ENCODE assay signal across 22 cellular contexts in genomic region chr17:41806685-41807445, GRCh38. TPM values are rescaled to one million over a fixed set of nuclear protein-coding genes. Genes with fewer than 3 reads are reported as not detected.
A peak's percentile ranks its signal among the peaks of the same experiment; 100 is the strongest.
DNase-seq lines count a peak whose midpoint lies in the region; ATAC-seq and TF ChIP-seq lines count a peak whose summit lies in the region.
"Had no signal": no experiment of that assay in that cellular context is flagged by ENCODE, and none has a peak within 500 bp of the region (broad histone marks: within the 10 kb centered on the region; RNA-seq: fewer than 3 reads in every experiment).

No MANE protein-coding gene starts in this region.

- H3K36me3 Mint-ChIP-seq in stimulated activated naive B cell treated with anti-CD40 and anti-IgM and Interleukin-4, amounts not matched to agents 10 μg/mL and 1 μg/mL and 100 μg/mL, for 72 hours: no peaks in the 10 kb centered on the region

- H3K4me3 Mint-ChIP-seq in stimulated activated naive B cell treated with anti-CD40 and anti-IgM and Interleukin-4, amounts not matched to agents 10 μg/mL and 1 μg/mL and 100 μg/mL, for 72 hours: no peak overlapping the region
- H3K4me3 Mint-ChIP-seq: GM23338 had no signal

- H3K4ac ChIP-seq in mesenchymal stem cell (ENCODE audit: low read depth in 1 of 2, low read length in 2 of 2): no peak overlapping the region

- no peak overlapping the region for H3K18ac ChIP-seq in mesenchymal stem cell (ENCODE audit: low read depth in 1 of 2, low read length in 2 of 2)

- H2BK15ac ChIP-seq in mesenchymal stem cell (ENCODE audit: low read depth, poor library complexity, severe bottlenecking): no peak overlapping the region

- no peaks in the 10 kb centered on the region for H3K9me3 ChIP-seq in Peyer's patch
- no peaks in the 10 kb centered on the region for H3K9me3 ChIP-seq in mesenchymal stem cell (ENCODE audit: control insufficient read depth, low read length)

- no peak overlapping the region for H3K23ac ChIP-seq in mesenchymal stem cell (ENCODE audit: low read length in 2 of 2)

- ATAC-seq in GM19463 (IDR thresholded peaks at IDR 0.05; ENCODE audit: unreplicated experiment) (no peak), GM19455 (IDR thresholded peaks at IDR 0.05; ENCODE audit: unreplicated experiment) (no peak)
- no peak for ATAC-seq in stimulated activated naive B cell treated with anti-CD40 and anti-IgM and Interleukin-4, amounts not matched to agents 10 μg/mL and 1 μg/mL and 100 μg/mL, for 72 hours (replicated peaks)
- ATAC-seq: GM12878, GM23338 had no signal

- DNase-seq in Peyer's patch (peak in 2 of 3 donors; percentile 62 to 80), mesenchymal stem cell (no peak)
- no peak for DNase-seq in stimulated activated naive B cell treated with anti-CD40 and anti-IgM and Interleukin-4, amounts not matched to agents 10 μg/mL and 1 μg/mL and 100 μg/mL, for 72 hours
- DNase-seq: C1 segment of cervical spinal cord; CD8-positive, alpha-beta memory T cell; DMS53; EL; HCEC 1CT; MM.1S; NCI-H1105; NCI-H2081; NCI-H2171 treated with DMSO at 0.1 percent for 48 hours; NCI-H446; NCI-H526 treated with DMSO at 0.1 percent for 48 hours; SHP77 had no signal

- no peak overlapping the region for H2BK5ac ChIP-seq in mesenchymal stem cell (ENCODE audit: low read depth, low read length, poor library complexity, severe bottlenecking)

- H2AFZ ChIP-seq in mesenchymal stem cell (ENCODE audit: low read depth, low read length): no peak overlapping the region
- H2AFZ ChIP-seq: GM23338 had no signal

- no peak overlapping the region for H2BK120ac ChIP-seq in mesenchymal stem cell (ENCODE audit: low read depth, low read length)

- no peak overlapping the region for H3K14ac ChIP-seq in mesenchymal stem cell (ENCODE audit: low read length in 2 of 2)

- H3K79me1 ChIP-seq in mesenchymal stem cell (replicated peaks; ENCODE audit: low read length, poor library complexity, severe bottlenecking): peaks cover 27% of the 10 kb centered on the region

- peak in 1 of 2 donors; percentile 55 for TF ChIP-seq POLR2A in Peyer's patch (IDR thresholded peaks at IDR 0.05)

- no peak for TF ChIP-seq CTCF in 22Rv1 (IDR thresholded peaks at IDR 0.05)
- TF ChIP-seq CTCF in Peyer's patch (IDR thresholded peaks at IDR 0.05): peak in 1 of 6 experiments; percentile 25

- peaks cover 8 to 27% of the 10 kb centered on the region in 2 donors for H3K27me3 Mint-ChIP-seq in stimulated activated naive B cell treated with anti-CD40 and anti-IgM and Interleukin-4, amounts not matched to agents 10 μg/mL and 1 μg/mL and 100 μg/mL, for 72 hours

- H3K4me3 ChIP-seq in Peyer's patch: no peak overlapping the region
- H3K4me3 ChIP-seq in mesenchymal stem cell (ENCODE audit: insufficient read depth in 1 of 2, low read depth in 1 of 2, low read length in 2 of 2): no peak overlapping the region
- H3K4me3 ChIP-seq: GM12878, GM23338, SK-N-MC had no signal

- WGBS in mesenchymal stem cell: 96% methylated on average over 8 of the region's 8 CpGs

- no peak overlapping the region for H2BK12ac ChIP-seq in mesenchymal stem cell (ENCODE audit: low read length in 2 of 2)

- no peak overlapping the region for H3K27ac Mint-ChIP-seq in stimulated activated naive B cell treated with anti-CD40 and anti-IgM and Interleukin-4, amounts not matched to agents 10 μg/mL and 1 μg/mL and 100 μg/mL, for 72 hours
- H3K27ac Mint-ChIP-seq: CD8-positive, alpha-beta memory T cell; GM23338 had no signal

- H4K91ac ChIP-seq in mesenchymal stem cell (ENCODE audit: low read length): peak overlapping the region; percentile 48

- no peaks in the 10 kb centered on the region for H3K36me3 ChIP-seq in Peyer's patch
- H3K36me3 ChIP-seq in mesenchymal stem cell (ENCODE audit: control insufficient read depth in 1 of 2, insufficient read depth in 2 of 2, low read depth in 1 of 2, low read length in 2 of 2): peaks cover 43 to 66% of the 10 kb centered on the region in 2 experiments

- H4K8ac ChIP-seq in mesenchymal stem cell (ENCODE audit: low read length): peak overlapping the region; percentile 29

- H3K9ac ChIP-seq in mesenchymal stem cell (ENCODE audit: low read length): no peak overlapping the region

- H3K27ac ChIP-seq in 22Rv1: peak overlapping the region; percentile 12; the same call in 1 of the 2 replicates
- peak overlapping the region in 3 of 4 donors; percentile 27 to 83 (median 72) for H3K27ac ChIP-seq in Peyer's patch
- H3K27ac ChIP-seq in mesenchymal stem cell (ENCODE audit: low read length, poor library complexity, severe bottlenecking): no peak overlapping the region
- H3K27ac ChIP-seq: SK-N-MC had no signal

- H3K4me1 Mint-ChIP-seq in stimulated activated naive B cell treated with anti-CD40 and anti-IgM and Interleukin-4, amounts not matched to agents 10 μg/mL and 1 μg/mL and 100 μg/mL, for 72 hours: peaks cover 13 to 18% of the 10 kb centered on the region in 2 donors

- H3K9me3 Mint-ChIP-seq in stimulated activated naive B cell treated with anti-CD40 and anti-IgM and Interleukin-4, amounts not matched to agents 10 μg/mL and 1 μg/mL and 100 μg/mL, for 72 hours: no peaks in the 10 kb centered on the region
- H3K9me3 Mint-ChIP-seq: CD8-positive, alpha-beta memory T cell had no signal

- H3K4me2 ChIP-seq in mesenchymal stem cell (ENCODE audit: low read length, poor library complexity, severe bottlenecking): no peak overlapping the region
- H3K4me2 ChIP-seq: GM23338 had no signal

- peaks cover 8 to 35% (median 12%) of the 10 kb centered on the region in 4 donors for H3K4me1 ChIP-seq in Peyer's patch
- peaks cover 30% of the 10 kb centered on the region for H3K4me1 ChIP-seq in mesenchymal stem cell (ENCODE audit: control insufficient read depth, insufficient read depth, low read depth, low read length)

- H3K27me3 ChIP-seq in Peyer's patch (no peaks in the 10 kb centered on the region), mesenchymal stem cell (ENCODE audit: control insufficient read depth in 1 of 2, insufficient read depth in 1 of 2, low read length in 2 of 2) (no peaks in the 10 kb centered on the region)

- H2AK5ac ChIP-seq in mesenchymal stem cell (ENCODE audit: low read length, severe bottlenecking): no peak overlapping the region

RNA-seq across cellular contexts. Expression of gene P3H4, which starts 4.9 kb away (rescaled TPM):
- 10 to 100 TPM in 3 of 4 donors, 1 to 10 TPM in 1; 9.5 to 23.1 (median 18.0) TPM for total RNA-seq in Peyer's patch
- polyA plus RNA-seq in mesenchymal stem cell (2013, experiment 1 of 2): 63.6 TPM
- polyA plus RNA-seq in mesenchymal stem cell (2013, experiment 2 of 2): 62.2 TPM

RNA-seq across cellular contexts. Expression of gene FKBP10, which starts 5.9 kb away (rescaled TPM):
- total RNA-seq in Peyer's patch: 100 to 1,000 TPM in 1 of 4 donors, 10 to 100 TPM in 2, 1 to 10 TPM in 1; 7.2 to 130 (median 11.2) TPM
- 641 TPM for polyA plus RNA-seq in mesenchymal stem cell (2013, experiment 1 of 2)
- 626 TPM for polyA plus RNA-seq in mesenchymal stem cell (2013, experiment 2 of 2)
- polyA plus RNA-seq: CD8-positive, alpha-beta memory T cell had no signal

RNA-seq across cellular contexts. Expression of gene JUP, which starts 20.4 kb away (rescaled TPM):
- 100 to 1,000 TPM; 229 to 585 (median 505) TPM for total RNA-seq in Peyer's patch
- polyA plus RNA-seq in mesenchymal stem cell (2013, experiment 1 of 2): 146 TPM
- polyA plus RNA-seq in mesenchymal stem cell (2013, experiment 2 of 2): 140 TPM
- total RNA-seq: LHCN-M2 had no signal
- polyA plus RNA-seq: CD8-positive, alpha-beta memory T cell had no signal

RNA-seq across cellular contexts. Expression of gene NT5C3B, which starts 29.2 kb away (rescaled TPM):
- total RNA-seq in Peyer's patch: 10 to 100 TPM in 3 of 4 donors, 1 to 10 TPM in 1; 5.8 to 40.4 (median 20.1) TPM
- 50.3 TPM for polyA plus RNA-seq in mesenchymal stem cell (2013, experiment 1 of 2)
- polyA plus RNA-seq in mesenchymal stem cell (2013, experiment 2 of 2): 50.3 TPM

RNA-seq across cellular contexts. Expression of gene KLHL10, which starts 30.8 kb away (rescaled TPM):
- not detected for total RNA-seq in Peyer's patch
- polyA plus RNA-seq in mesenchymal stem cell (2013, experiment 1 of 2): not detected
- 0.03 TPM for polyA plus RNA-seq in mesenchymal stem cell (2013, experiment 2 of 2)
- total RNA-seq: CD8-positive, alpha-beta memory T cell; LHCN-M2 had no signal

Comparison
In these comparisons a context has a peak if more than half of its experiments do, and no peak if none do; other contexts are left out.
1. DNase-seq: peak in Peyer's patch (2 of 3); none in mesenchymal stem cell (single experiment) and stimulated activated naive B cell treated with anti-CD40 and anti-IgM and Interleukin-4, amounts not matched to agents 10 μg/mL and 1 μg/mL and 100 μg/mL, for 72 hours (single experiment).